Comparison of ENCODE assay signal across 12 cellular contexts in the genomic region with DNA sequence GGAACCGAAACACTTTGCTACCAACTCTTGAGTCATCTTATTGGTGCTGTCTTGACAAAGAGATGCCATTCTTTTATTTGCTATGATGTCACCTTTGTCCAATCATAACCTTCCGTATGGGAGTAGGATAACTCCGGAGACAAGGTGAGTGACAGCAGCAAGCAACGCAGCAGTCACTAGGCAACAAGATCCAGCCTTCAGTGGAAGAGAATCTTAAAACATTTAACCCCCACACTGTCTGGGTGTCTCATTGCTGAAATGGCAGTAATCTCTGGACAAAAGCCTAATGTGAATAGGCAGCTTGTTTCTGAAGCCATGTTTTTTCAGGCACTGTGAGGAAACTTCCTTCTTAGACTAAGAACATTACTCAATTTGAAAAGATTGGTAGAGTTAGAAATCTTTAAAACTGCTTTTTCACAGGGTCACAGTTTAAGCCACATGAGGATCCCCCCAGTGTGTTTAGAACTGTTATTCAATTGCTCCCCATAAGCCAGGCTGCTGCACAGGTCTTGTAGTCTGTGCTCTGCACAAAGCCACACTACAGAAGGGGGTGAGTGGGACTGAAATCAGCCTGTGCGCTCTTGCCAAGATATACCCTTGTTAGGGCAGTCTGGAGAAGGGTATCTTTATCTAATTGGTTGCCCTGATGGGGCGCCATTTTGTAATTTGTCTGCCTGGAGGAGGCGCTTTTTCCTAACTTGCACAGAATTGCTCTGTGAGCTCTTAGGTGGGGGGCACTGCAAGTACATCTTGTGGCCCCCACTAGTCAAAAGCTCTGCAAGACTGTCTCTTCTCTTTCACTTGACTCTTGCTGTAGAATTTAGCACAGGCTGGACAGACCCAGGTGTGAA. TPM values are rescaled to one million over a fixed set of nuclear protein-coding genes. Genes with fewer than 3 reads are reported as not detected.
DNase-seq lines count a peak whose midpoint lies in the region; ATAC-seq, FAIRE-seq and TF ChIP-seq lines count a peak whose summit lies in the region.
"Had no signal": no experiment of that assay in that cellular context is flagged by ENCODE, and none has a peak within 500 bp of the region (broad histone marks: within the 10 kb centered on the region; RNA-seq: fewer than 3 reads in every experiment).

No MANE protein-coding gene starts in this region.

- H3K79me2 ChIP-seq in astrocyte (ENCODE audit: insufficient read depth, low read length) (no peaks in the 10 kb centered on the region), Karpas-422 (ENCODE audit: low read length) (no peaks in the 10 kb centered on the region)

- H3K4me1 ChIP-seq in astrocyte (ENCODE audit: insufficient read depth, low read length) (no peaks in the 10 kb centered on the region), mesodermal cell (ENCODE audit: control insufficient read depth, insufficient read depth, low read length, poor library complexity, severe bottlenecking) (no peaks in the 10 kb centered on the region), Karpas-422 (ENCODE audit: low read length) (peaks cover 4% of the 10 kb centered on the region)
- H3K4me1 ChIP-seq: adrenal gland had no signal

- H2AFZ ChIP-seq in astrocyte (ENCODE audit: low read depth, low read length) (peak overlapping the region; percentile 14), Karpas-422 (ENCODE audit: low read length) (no peak overlapping the region)

- TF ChIP-seq CTCF in astrocyte (IDR thresholded peaks at IDR 0.05; ENCODE audit: insufficient read depth, low read depth, low read length) (no peak), GM10248 (IDR thresholded peaks at IDR 0.05; ENCODE audit: control extremely low read depth, extremely low read depth, low read depth, missing control alignments) (no peak)

- DNase-seq in EH (ENCODE audit: low read depth), result peak; percentile 7
- DNase-seq in NCI-H1436 treated with DMSO at 0.1 percent for 48 hours (lab: John Stamatoyannopoulos, UW), result peak; percentile 89
- peak; percentile 57 for DNase-seq in astrocyte (ENCODE audit: low read depth)
- DNase-seq in Karpas-422, result no peak
- DNase-seq in GM10248 (ENCODE audit: extremely low spot score), result no peak
- DNase-seq: adrenal gland; immature natural killer cell; NCI-H526; stimulated activated CD4-positive, alpha-beta T cell treated with anti-CD3 and anti-CD28 coated beads, Interleukin-4, amount 100 ng/mL, for 24 hours had no signal

- H3K27me3 ChIP-seq in astrocyte (ENCODE audit: insufficient read depth, low read length) (no peaks in the 10 kb centered on the region), Karpas-422 (ENCODE audit: low read length) (no peaks in the 10 kb centered on the region)
- H3K27me3 ChIP-seq: adrenal gland had no signal

- H3K4me3 Mint-ChIP-seq in astrocyte (ENCODE audit: unreplicated experiment), result no peak overlapping the region
- H3K4me3 Mint-ChIP-seq: immature natural killer cell had no signal

- H3K27ac ChIP-seq in astrocyte (ENCODE audit: low read depth, low read length) (no peak overlapping the region), mesodermal cell (ENCODE audit: low read depth, low read length, severe bottlenecking) (peak overlapping the region; percentile 58), Karpas-422 (ENCODE audit: low read length) (no peak overlapping the region)
- H3K27ac ChIP-seq: adrenal gland had no signal

- ATAC-seq in GM19023 (IDR thresholded peaks at IDR 0.05; ENCODE audit: unreplicated experiment), result no peak
- no peak for ATAC-seq in GM18861 (IDR thresholded peaks at IDR 0.05; ENCODE audit: unreplicated experiment)

- H3K9ac ChIP-seq in astrocyte (ENCODE audit: low read length) (peak overlapping the region; percentile 61), Karpas-422 (ENCODE audit: low read length) (no peak overlapping the region)

- WGBS in mesodermal cell (ENCODE audit: insufficient coverage in 2 of 2), 2 experiments, result 87 to 94% methylated on average over 4 to 6 of the region's 7 CpGs

- H3K4me1 Mint-ChIP-seq in astrocyte (ENCODE audit: low read depth, unreplicated experiment), result no peaks in the 10 kb centered on the region

- CTCF ChIA-PET in GM10248 (lab: Yijun Ruan, JAX), result interaction anchor here (1.3 to 3.6 kb wide), 3 partner anchors 16 to 22 kb away, joined by 3 to 11 read pairs (median 4); no protein-coding TSS in a partner anchor

- H3K36me3 ChIP-seq in astrocyte (ENCODE audit: insufficient read depth, low read length) (no peaks in the 10 kb centered on the region), mesodermal cell (ENCODE audit: control insufficient read depth, insufficient read depth, low read length) (no peaks in the 10 kb centered on the region), Karpas-422 (ENCODE audit: insufficient read depth, low read length) (no peaks in the 10 kb centered on the region)
- H3K36me3 ChIP-seq: adrenal gland had no signal

- H3K9me3 ChIP-seq in astrocyte (ENCODE audit: insufficient read depth, low read depth, low read length) (no peaks in the 10 kb centered on the region), mesodermal cell (ENCODE audit: control insufficient read depth, low read length) (no peaks in the 10 kb centered on the region), Karpas-422 (ENCODE audit: low read length) (no peaks in the 10 kb centered on the region)
- H3K9me3 ChIP-seq: adrenal gland had no signal

- peaks cover 4% of the 10 kb centered on the region for H3K9me3 Mint-ChIP-seq in astrocyte (ENCODE audit: unreplicated experiment)
- H3K9me3 Mint-ChIP-seq: immature natural killer cell had no signal

- FAIRE-seq in astrocyte (lab: Jason Lieb, UNC), result no peak

- no peaks in the 10 kb centered on the region for H3K27me3 Mint-ChIP-seq in astrocyte (ENCODE audit: low read depth, unreplicated experiment)

- H3K9me2 ChIP-seq in Karpas-422 (replicated peaks; ENCODE audit: insufficient read depth, low read length), result no peaks in the 10 kb centered on the region

- H3K27ac Mint-ChIP-seq in astrocyte (ENCODE audit: unreplicated experiment), result no peak overlapping the region
- H3K27ac Mint-ChIP-seq: immature natural killer cell had no signal

- POLR2A ChIA-PET in GM10248 (lab: Yijun Ruan, JAX), result interaction anchor here (0.6 kb wide), 1 partner anchor 11 kb away, joined by 3 read pairs; no protein-coding TSS in a partner anchor

- H3K36me3 Mint-ChIP-seq in astrocyte (ENCODE audit: low read depth, unreplicated experiment), result no peaks in the 10 kb centered on the region
- H3K36me3 Mint-ChIP-seq: immature natural killer cell had no signal

- H3K4me2 ChIP-seq in astrocyte (ENCODE audit: low read length) (peak overlapping the region; percentile 70), Karpas-422 (ENCODE audit: low read depth, low read length, poor library complexity, severe bottlenecking) (no peak overlapping the region)

- H4K20me1 ChIP-seq in astrocyte (ENCODE audit: insufficient read depth, low read length), result no peaks in the 10 kb centered on the region
- H4K20me1 ChIP-seq in Karpas-422 (ENCODE audit: insufficient read depth, low read depth, low read length), result no peaks in the 10 kb centered on the region

- H3K4me3 ChIP-seq in astrocyte (ENCODE audit: insufficient read depth, low read depth, low read length) (peak overlapping the region; percentile 29), mesodermal cell (ENCODE audit: extremely low read depth, insufficient read depth, low read length, poor library complexity, severe bottlenecking) (no peak overlapping the region), Karpas-422 (ENCODE audit: low read length) (no peak overlapping the region)
- H3K4me3 ChIP-seq: adrenal gland had no signal

RNA-seq across cellular contexts. Expression of gene PPP1R21, which starts 42.1 kb away (rescaled TPM):
- 17.2 and 18.6 TPM in 2 replicates for total RNA-seq in astrocyte
- polyA plus RNA-seq in mesodermal cell (2013, experiment 1 of 2), result 12.5 TPM
- polyA plus RNA-seq in mesodermal cell (2013, experiment 2 of 2), result 14.0 TPM
- total RNA-seq in Karpas-422 (2014; rRNA removed; shearing (Covaris generic); ENCODE audit: low replicate concordance), result 23.8 and 35.8 TPM in 2 replicates

Comparison
In these comparisons a context has a peak if more than half of its experiments do, and no peak if none do; other contexts are left out.
1. DNase-seq: peak in EH (single experiment), NCI-H1436 treated with DMSO at 0.1 percent for 48 hours (single experiment) and astrocyte (single experiment); none in Karpas-422 (single experiment) and GM10248 (single experiment).